ENCODE assay signal across 13 cellular contexts in genomic region chr14:54133896-54134295, GRCh38.
DNase-seq lines count a peak whose midpoint lies in the region; ATAC-seq and TF ChIP-seq lines count a peak whose summit lies in the region.
"Had no signal": no experiment of that assay in that cellular context is flagged by ENCODE, and none has a peak within 500 bp of the region (broad histone marks: within the 10 kb centered on the region; RNA-seq: fewer than 3 reads in every experiment).

No MANE protein-coding gene starts in this region.

- no peak overlapping the region for H3K4me2 ChIP-seq in Karpas-422 (ENCODE audit: low read depth, low read length, poor library complexity, severe bottlenecking)

- peak; percentile 94 for ATAC-seq in left lung
- no peak for ATAC-seq in HG03469 (IDR thresholded peaks at IDR 0.05; ENCODE audit: unreplicated experiment)

- DNase-seq in Caco-2 (peak; percentile 67 to 79), M059J (ENCODE audit: low read depth) (peak; percentile 42), cardiac fibroblast (ENCODE audit: low read depth in 2 of 2) (peak; percentile 19 to 64), left lung (no peak), Karpas-422 (no peak), cerebellar nuclear complex (lab: John Stamatoyannopoulos, UW) (no peak), NCI-H1436 treated with DMSO at 0.1 percent for 48 hours (lab: John Stamatoyannopoulos, UW) (no peak)
- DNase-seq: activated gamma-delta T cell, hypothalamus, NCI-H1092, NCI-H524, SHP77 had no signal

- no TSS peak for BruUV-seq in Caco-2 (replicated peaks; lab: Mats Ljungman, UMichigan)

- H3K9me3 ChIP-seq in Caco-2 = no peaks in the 10 kb centered on the region
- no peaks in the 10 kb centered on the region for H3K9me3 ChIP-seq in left lung
- no peaks in the 10 kb centered on the region for H3K9me3 ChIP-seq in Karpas-422 (ENCODE audit: low read length)

- H3K9ac ChIP-seq in Karpas-422 (ENCODE audit: low read length) = no peak overlapping the region

- H3K4me1 ChIP-seq in Caco-2 = peaks cover 13% of the 10 kb centered on the region
- H3K4me1 ChIP-seq in left lung = no peaks in the 10 kb centered on the region
- no peaks in the 10 kb centered on the region for H3K4me1 ChIP-seq in Karpas-422 (ENCODE audit: low read length)

- H3K9me2 ChIP-seq in Karpas-422 (replicated peaks; ENCODE audit: insufficient read depth, low read length) = no peaks in the 10 kb centered on the region

- H3K27me3 Mint-ChIP-seq in Caco-2 (ENCODE audit: insufficient read depth, unreplicated experiment) = no peaks in the 10 kb centered on the region

- no peak overlapping the region for H3K27ac ChIP-seq in left lung
- no peak overlapping the region for H3K27ac ChIP-seq in Karpas-422 (ENCODE audit: low read length)

- no peak overlapping the region for H3K27ac Mint-ChIP-seq in Caco-2 (ENCODE audit: unreplicated experiment)

- no peaks in the 10 kb centered on the region for H3K79me2 ChIP-seq in Karpas-422 (ENCODE audit: low read length)

- H3K9me3 Mint-ChIP-seq in Caco-2 (ENCODE audit: unreplicated experiment) = no peaks in the 10 kb centered on the region

- no peak for TF ChIP-seq CTCF in Caco-2 (IDR thresholded peaks at IDR 0.05; ENCODE audit: insufficient read depth in 1 of 2, low read depth in 1 of 2, low read length in 1 of 2, severe bottlenecking in 1 of 2, unreplicated experiment in 1 of 2)
- no peak for TF ChIP-seq CTCF in cardiac fibroblast (IDR thresholded peaks at IDR 0.05; ENCODE audit: low read depth, low read length)
- TF ChIP-seq CTCF in left lung (IDR thresholded peaks at IDR 0.05) = no peak

- H2AFZ ChIP-seq in Karpas-422 (ENCODE audit: low read length) = no peak overlapping the region

- H3K4me3 ChIP-seq in Caco-2 (ENCODE audit: low read depth, low read length) (no peak overlapping the region), cardiac fibroblast (replicated peaks in 1 of 2; ENCODE audit: low read depth in 2 of 2, low read length in 2 of 2) (no peak overlapping the region), left lung (no peak overlapping the region), Karpas-422 (ENCODE audit: low read length) (no peak overlapping the region)

- H3K27me3 ChIP-seq in Caco-2 (replicated peaks; ENCODE audit: control insufficient read depth, insufficient read depth, low read length) (no peaks in the 10 kb centered on the region), left lung (no peaks in the 10 kb centered on the region), Karpas-422 (ENCODE audit: low read length) (no peaks in the 10 kb centered on the region)

- H3K36me3 Mint-ChIP-seq in Caco-2 (ENCODE audit: insufficient read depth, unreplicated experiment) = no peaks in the 10 kb centered on the region

- H3K4me3 Mint-ChIP-seq in Caco-2 (ENCODE audit: unreplicated experiment) = peak overlapping the region; percentile 3

- H3K36me3 ChIP-seq in Caco-2 (ENCODE audit: control insufficient read depth, insufficient read depth, low read length) (no peaks in the 10 kb centered on the region), left lung (no peaks in the 10 kb centered on the region), Karpas-422 (ENCODE audit: insufficient read depth, low read length) (no peaks in the 10 kb centered on the region)

- no peaks in the 10 kb centered on the region for H4K20me1 ChIP-seq in Karpas-422 (ENCODE audit: insufficient read depth, low read depth, low read length)

- intact Hi-C loops in Caco-2 (cut with micrococcal nuclease; ENCODE audit: unreplicated experiment) = no loop called here
- intact Hi-C loops in left lung (cut with DNase I) = no loop called here

- POLR2A ChIA-PET in Caco-2 (lab: Charles Lee) = interaction anchor here (1.7 kb wide), 1 partner anchor 177 kb away, joined by 6 read pairs; the partner anchor contains the start of gene BMP4

- H3K4me1 Mint-ChIP-seq in Caco-2 (ENCODE audit: low read depth, unreplicated experiment) = peaks cover 21% of the 10 kb centered on the region

- CTCF ChIA-PET in Caco-2 (lab: Charles Lee) = interaction anchor here (1.0 to 1.4 kb wide), 4 partner anchors 41 to 195 kb away, joined by 3 to 8 read pairs (median 4); partner anchors contain the start of gene BMP4

Comparison
In these comparisons a context has a peak if more than half of its experiments do, and no peak if none do; other contexts are left out.
1. DNase-seq: peak in Caco-2 (2 of 2), M059J (single experiment) and cardiac fibroblast (2 of 2); none in left lung (0 of 2), Karpas-422 (single experiment), cerebellar nuclear complex (0 of 2) and NCI-H1436 treated with DMSO at 0.1 percent for 48 hours (single experiment).